Comparison of ENCODE assay signal across 23 cellular contexts in genomic region chr11:17748761-17749721, GRCh38. TPM values are rescaled to one million over a fixed set of nuclear protein-coding genes. Genes with fewer than 3 reads are reported as not detected.
DNase-seq lines count a peak whose midpoint lies in the region; ATAC-seq and TF ChIP-seq lines count a peak whose summit lies in the region.
"Had no signal": no experiment of that assay in that cellular context is flagged by ENCODE, and none has a peak within 500 bp of the region (broad histone marks: within the 10 kb centered on the region; RNA-seq: fewer than 3 reads in every experiment).

No MANE protein-coding gene starts in this region.

- H3K4me1 ChIP-seq in HEK293 (ENCODE audit: control insufficient read depth, insufficient read depth, low read length): no peaks in the 10 kb centered on the region
- H3K4me1 ChIP-seq in psoas muscle: peaks cover 40% of the 10 kb centered on the region
- H3K4me1 ChIP-seq in testis: no peaks in the 10 kb centered on the region

- TF ChIP-seq POLR2A in testis (IDR thresholded peaks at IDR 0.05): no peak

- peaks cover 3% of the 10 kb centered on the region for H3K27me3 Mint-ChIP-seq in glutamatergic neuron (ENCODE audit: unreplicated experiment)

- CTCF ChIA-PET in HEK293 (lab: Yijun Ruan, JAX): interaction anchor here (4.6 kb wide), 1 partner anchor 18 kb away, joined by 28 read pairs; no protein-coding TSS in a partner anchor

- TF ChIP-seq CTCF in HEK293 (tag by site-specific recombination; IDR thresholded peaks at IDR 0.05): no peak
- TF ChIP-seq CTCF in glutamatergic neuron (IDR thresholded peaks at IDR 0.05; ENCODE audit: partially characterized antibody, unreplicated experiment): no peak
- TF ChIP-seq CTCF in psoas muscle (IDR thresholded peaks at IDR 0.05): no peak
- TF ChIP-seq CTCF in testis (IDR thresholded peaks at IDR 0.05): no peak

- WGBS in psoas muscle, 3 donors: 85 to 89% (median 86%) methylated on average over 19 of the region's 19 CpGs
- 83 to 84% methylated on average over 9 to 19 of the region's 19 CpGs for WGBS in testis, 2 donors

- H3K4me1 Mint-ChIP-seq in glutamatergic neuron (ENCODE audit: low read depth, unreplicated experiment): peaks cover 2% of the 10 kb centered on the region
- H3K4me1 Mint-ChIP-seq: CD14-positive monocyte had no signal

- H3K4me3 Mint-ChIP-seq in glutamatergic neuron (ENCODE audit: unreplicated experiment): no peak overlapping the region
- H3K4me3 Mint-ChIP-seq: CD14-positive monocyte had no signal

- intact Hi-C loops in psoas muscle (cut with DNase I) (no loop called here), testis (cut with DNase I; ENCODE audit: low total_unique reads) (no loop called here), left colon (cut with DNase I, micrococcal nuclease) (no loop called here)

- H3K9me3 ChIP-seq in HEK293 (ENCODE audit: control insufficient read depth, insufficient read depth, low read depth, low read length) (no peaks in the 10 kb centered on the region), psoas muscle (no peaks in the 10 kb centered on the region), testis (no peaks in the 10 kb centered on the region)

- H3K4me3 ChIP-seq in HEK293 (ENCODE audit: low read depth, low read length) (no peak overlapping the region), psoas muscle (no peak overlapping the region), testis (no peak overlapping the region)

- peak in 2 of 3 experiments; percentile 34 to 67 for DNase-seq in NCI-H1417 (lab: John Stamatoyannopoulos, UW)
- no peak for DNase-seq in NCI-H1417 treated with DMSO at 0.1 percent for 48 hours (lab: John Stamatoyannopoulos, UW)
- peak; percentile 18 for DNase-seq in glutamatergic neuron
- peak in 1 of 2 donors; percentile 50 for DNase-seq in psoas muscle
- no peak for DNase-seq in testis
- no peak for DNase-seq in left colon
- DNase-seq: DMS 273 treated with DMSO at 0.1 percent for 48 hours, DND-41, H7, NCI-H1436, NCI-H2081, NCI-H748 treated with DMSO at 0.1 percent for 48 hours, OCI-M1, SIG-M5 had no signal

- ATAC-seq in psoas muscle (no peak), GM18861 (IDR thresholded peaks at IDR 0.05; ENCODE audit: unreplicated experiment) (no peak), left colon (no peak)

- no peaks in the 10 kb centered on the region for H3K9me3 Mint-ChIP-seq in glutamatergic neuron (ENCODE audit: unreplicated experiment)
- H3K9me3 Mint-ChIP-seq: CD14-positive monocyte had no signal

- POLR2A ChIA-PET in HEK293 (lab: Yijun Ruan, JAX): no interaction called here

- no peaks in the 10 kb centered on the region for H3K27me3 ChIP-seq in psoas muscle (ENCODE audit: insufficient read depth in 3 of 3, low read length in 2 of 3)
- no peaks in the 10 kb centered on the region for H3K27me3 ChIP-seq in testis

- no peaks in the 10 kb centered on the region for H3K36me3 ChIP-seq in HEK293 (ENCODE audit: control insufficient read depth in 2 of 2, insufficient read depth in 1 of 2, low read length in 2 of 2)
- no peaks in the 10 kb centered on the region for H3K36me3 ChIP-seq in psoas muscle (ENCODE audit: insufficient read depth in 1 of 2, low read depth in 1 of 2)
- H3K36me3 ChIP-seq in testis (ENCODE audit: low read depth, missing control alignments): no peaks in the 10 kb centered on the region

- H3K36me3 Mint-ChIP-seq in glutamatergic neuron (ENCODE audit: unreplicated experiment): peaks cover 7% of the 10 kb centered on the region
- H3K36me3 Mint-ChIP-seq: CD14-positive monocyte had no signal

- H3K27ac Mint-ChIP-seq in glutamatergic neuron (ENCODE audit: unreplicated experiment): no peak overlapping the region
- H3K27ac Mint-ChIP-seq: CD14-positive monocyte had no signal

- H3K27ac ChIP-seq in HEK293 (ENCODE audit: extremely low read depth, low read depth, low read length) (no peak overlapping the region), psoas muscle (peak overlapping the region; percentile 66), testis (no peak overlapping the region)
- H3K27ac ChIP-seq: 22Rv1 had no signal

TF ChIP-seq in HEK293, 187 proteins besides CTCF, POLR2A, EP300 and RAD21:
- TF ChIP-seq ZIC2 (tag by site-specific recombination; IDR thresholded peaks at IDR 0.05) (peak; percentile 58), ZNF843 (tag by site-specific recombination; IDR thresholded peaks at IDR 0.05) (no peak)

RNA-seq across cellular contexts. Expression of gene KCNC1, which starts 14.5 kb away (rescaled TPM):
- 12.6 TPM for total RNA-seq in glutamatergic neuron (ENCODE audit: unreplicated experiment)
- 1 to 10 TPM in 1 of 4 donors, under 1 TPM in 3; 0.05 to 1.1 (median 0.47) TPM for total RNA-seq in psoas muscle
- polyA plus RNA-seq in psoas muscle: under 1 TPM; 0.01 to 0.13 (median 0.05) TPM
- total RNA-seq in testis: 1 to 10 TPM; 3.3 to 5.8 TPM
- 5.2 TPM for polyA plus RNA-seq in testis (ENCODE audit: insufficient read depth, low read depth, low replicate concordance)
- total RNA-seq in left colon: under 1 TPM; 0.37 to 0.50 TPM
- total RNA-seq: H7, M059J, NCI-H460, RPMI7951 had no signal
- polyA plus RNA-seq: AG04450, CD14-positive monocyte had no signal

RNA-seq across cellular contexts. Expression of gene MYOD1, which starts 29.7 kb away (rescaled TPM):
- total RNA-seq in glutamatergic neuron (ENCODE audit: unreplicated experiment) (not detected), psoas muscle (10 to 100 TPM; 45.6 to 95.7 (median 60.4) TPM), testis (1 to 10 TPM; 1.4 to 1.6 TPM), left colon (not detected)
- polyA plus RNA-seq in psoas muscle (10 to 100 TPM in 1 of 3 donors, 1 to 10 TPM in 2; 5.0 to 63.6 (median 6.8) TPM), testis (ENCODE audit: insufficient read depth, low read depth, low replicate concordance) (0.69 TPM)
- total RNA-seq: G401, H7 had no signal
- polyA plus RNA-seq: AG04450, CD14-positive monocyte had no signal

Comparison
In these comparisons a context has a peak if more than half of its experiments do, and no peak if none do; other contexts are left out.
1. DNase-seq: peak in NCI-H1417 (2 of 3) and glutamatergic neuron (single experiment); none in NCI-H1417 treated with DMSO at 0.1 percent for 48 hours (single experiment), testis (single experiment) and left colon (0 of 2).
2. RNA of gene MYOD1, which starts 29.7 kb away (total RNA-seq): 45.6 to 95.7 TPM in psoas muscle; 1.4 to 1.6 TPM in testis, not detected in glutamatergic neuron (single experiment) and not detected in left colon; every median in the first group is over 10 times any median in the second.